ENCODE assay signal across 17 cellular contexts in genomic region chr9:108696156-108696555, GRCh38.
DNase-seq lines count a peak whose midpoint lies in the region; ATAC-seq and TF ChIP-seq lines count a peak whose summit lies in the region.
"Had no signal": no experiment of that assay in that cellular context is flagged by ENCODE, and none has a peak within 500 bp of the region (broad histone marks: within the 10 kb centered on the region; RNA-seq: fewer than 3 reads in every experiment).

No MANE protein-coding gene starts in this region.

- ATAC-seq in HG03175 (IDR thresholded peaks at IDR 0.05; ENCODE audit: unreplicated experiment) (no peak), body of pancreas (no peak)
- ATAC-seq: HepG2 had no signal

- H3K27me3 ChIP-seq in suprapubic skin, result no peaks in the 10 kb centered on the region
- H3K27me3 ChIP-seq in body of pancreas, result no peaks in the 10 kb centered on the region
- no peaks in the 10 kb centered on the region for H3K27me3 ChIP-seq in uterus
- H3K27me3 ChIP-seq: BE2C had no signal

- H3K4me3 ChIP-seq in suprapubic skin (no peak overlapping the region), body of pancreas (no peak overlapping the region), uterus (no peak overlapping the region)
- H3K4me3 ChIP-seq: GM23248, HAP-1 had no signal

- no peak for TF ChIP-seq EP300 in suprapubic skin (IDR thresholded peaks at IDR 0.05)

- H3K36me3 ChIP-seq in suprapubic skin (no peaks in the 10 kb centered on the region), body of pancreas (replicated peaks in 1 of 2; ENCODE audit: insufficient read depth in 1 of 2, low read depth in 2 of 2) (no peaks in the 10 kb centered on the region), uterus (no peaks in the 10 kb centered on the region)
- H3K36me3 ChIP-seq: BE2C, HAP-1 had no signal

- DNase-seq in NCI-H748 (lab: John Stamatoyannopoulos, UW; ENCODE audit: unreplicated experiment) (peak; percentile 85), epithelial cell of prostate (ENCODE audit: low read depth, low spot score) (peak; percentile 22), islet precursor cell (peak; percentile 23), suprapubic skin (ENCODE audit: low spot score in 2 of 2) (no peak), body of pancreas (no peak), uterus (no peak)
- DNase-seq: ACHN; BE2C; C1 segment of cervical spinal cord; CD4-positive, CD25-positive, alpha-beta regulatory T cell; CD8-positive, alpha-beta memory T cell; COR-L47; DMS 273 treated with DMSO at 0.1 percent for 48 hours; GM23248 had no signal

- TF ChIP-seq CTCF in suprapubic skin (IDR thresholded peaks at IDR 0.05) (no peak), body of pancreas (IDR thresholded peaks at IDR 0.05) (no peak), uterus (IDR thresholded peaks at IDR 0.05) (no peak)

- TF ChIP-seq POLR2A in suprapubic skin (IDR thresholded peaks at IDR 0.05) (no peak), body of pancreas (IDR thresholded peaks at IDR 0.05) (no peak), uterus (IDR thresholded peaks at IDR 0.05) (no peak)

- 48% methylated on average over 3 of the region's 3 CpGs for WGBS in suprapubic skin
- WGBS in body of pancreas, 2 donors, result 59 to 71% methylated on average over 3 of the region's 3 CpGs

- intact Hi-C loops in body of pancreas (cut with DNase I) (no loop called here), uterus (cut with DNase I; ENCODE audit: low total_unique reads) (no loop called here)

- H3K4me1 ChIP-seq in suprapubic skin, result peaks cover 2% of the 10 kb centered on the region
- no peaks in the 10 kb centered on the region for H3K4me1 ChIP-seq in body of pancreas
- H3K4me1 ChIP-seq in uterus, result no peaks in the 10 kb centered on the region
- H3K4me1 ChIP-seq: BE2C, HAP-1 had no signal

- H3K27ac ChIP-seq in epithelial cell of prostate (no peak overlapping the region), suprapubic skin (no peak overlapping the region), body of pancreas (no peak overlapping the region), uterus (no peak overlapping the region)
- H3K27ac ChIP-seq: GM23248 had no signal

- H3K9me3 ChIP-seq in suprapubic skin (no peaks in the 10 kb centered on the region), body of pancreas (no peaks in the 10 kb centered on the region), uterus (no peaks in the 10 kb centered on the region)
- H3K9me3 ChIP-seq: BE2C, HAP-1 had no signal

Comparison
In these comparisons a context has a peak if more than half of its experiments do, and no peak if none do; other contexts are left out.
1. DNase-seq: peak in NCI-H748 (single experiment), epithelial cell of prostate (single experiment) and islet precursor cell (single experiment); none in suprapubic skin (0 of 2), body of pancreas (0 of 4) and uterus (0 of 2).